1 cellular context compared by ENCODE assay signal in the genomic region with DNA sequence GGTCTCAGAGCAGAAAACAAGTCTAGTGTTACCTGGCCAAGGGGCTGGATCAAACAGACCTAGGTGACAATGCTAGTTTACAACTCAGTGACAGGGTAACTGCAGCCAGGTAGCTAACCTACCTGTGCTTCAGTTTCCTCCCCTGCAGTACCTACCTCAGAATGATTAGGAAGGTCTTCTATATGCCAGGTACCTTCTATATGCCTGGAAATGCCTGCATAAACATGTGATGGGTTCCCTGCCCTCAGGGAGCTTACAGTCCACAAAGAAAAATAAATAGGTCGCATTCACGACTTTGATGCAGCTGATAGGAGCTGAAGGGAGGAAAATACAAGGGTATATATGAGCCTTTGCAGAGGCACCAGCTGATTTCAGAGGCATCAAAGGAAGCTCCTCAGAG.
TF ChIP-seq lines count a peak whose summit lies in the region.

No MANE protein-coding gene starts in this region.

TF ChIP-seq in K562, 482 proteins besides CTCF, POLR2A, EP300 and RAD21 (continued from another document):
- TF ChIP-seq, protein P1, sequence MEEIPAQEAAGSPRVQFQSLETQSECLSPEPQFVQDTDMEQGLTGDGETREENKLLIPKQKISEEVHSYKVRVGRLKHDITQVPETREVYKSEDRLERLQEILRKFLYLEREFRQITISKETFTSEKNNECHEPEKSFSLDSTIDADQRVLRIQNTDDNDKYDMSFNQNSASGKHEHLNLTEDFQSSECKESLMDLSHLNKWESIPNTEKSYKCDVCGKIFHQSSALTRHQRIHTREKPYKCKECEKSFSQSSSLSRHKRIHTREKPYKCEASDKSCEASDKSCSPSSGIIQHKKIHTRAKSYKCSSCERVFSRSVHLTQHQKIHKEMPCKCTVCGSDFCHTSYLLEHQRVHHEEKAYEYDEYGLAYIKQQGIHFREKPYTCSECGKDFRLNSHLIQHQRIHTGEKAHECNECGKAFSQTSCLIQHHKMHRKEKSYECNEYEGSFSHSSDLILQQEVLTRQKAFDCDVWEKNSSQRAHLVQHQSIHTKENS (CRISPR knock-in tag; IDR thresholded peaks at IDR 0.05), result no peak
- TF ChIP-seq CSDE1 (IDR thresholded peaks at IDR 0.05) (no peak), ZNF316 (IDR thresholded peaks at IDR 0.05) (peak; percentile 68; the same call in 1 of the 2 replicates), HDAC2 (IDR thresholded peaks at IDR 0.05) (no peak), MYNN (IDR thresholded peaks at IDR 0.05) (no peak), MYNN (CRISPR knock-in tag; IDR thresholded peaks at IDR 0.05) (no peak), OTX1 (CRISPR knock-in tag; IDR thresholded peaks at IDR 0.05) (no peak), STAT5B (CRISPR knock-in tag; IDR thresholded peaks at IDR 0.05) (no peak), TRIM28 (IDR thresholded peaks at IDR 0.05) (0 out of 2 replicates have a peak, but pooled peaks have one; percentile 51)
- TF ChIP-seq, protein P2, sequence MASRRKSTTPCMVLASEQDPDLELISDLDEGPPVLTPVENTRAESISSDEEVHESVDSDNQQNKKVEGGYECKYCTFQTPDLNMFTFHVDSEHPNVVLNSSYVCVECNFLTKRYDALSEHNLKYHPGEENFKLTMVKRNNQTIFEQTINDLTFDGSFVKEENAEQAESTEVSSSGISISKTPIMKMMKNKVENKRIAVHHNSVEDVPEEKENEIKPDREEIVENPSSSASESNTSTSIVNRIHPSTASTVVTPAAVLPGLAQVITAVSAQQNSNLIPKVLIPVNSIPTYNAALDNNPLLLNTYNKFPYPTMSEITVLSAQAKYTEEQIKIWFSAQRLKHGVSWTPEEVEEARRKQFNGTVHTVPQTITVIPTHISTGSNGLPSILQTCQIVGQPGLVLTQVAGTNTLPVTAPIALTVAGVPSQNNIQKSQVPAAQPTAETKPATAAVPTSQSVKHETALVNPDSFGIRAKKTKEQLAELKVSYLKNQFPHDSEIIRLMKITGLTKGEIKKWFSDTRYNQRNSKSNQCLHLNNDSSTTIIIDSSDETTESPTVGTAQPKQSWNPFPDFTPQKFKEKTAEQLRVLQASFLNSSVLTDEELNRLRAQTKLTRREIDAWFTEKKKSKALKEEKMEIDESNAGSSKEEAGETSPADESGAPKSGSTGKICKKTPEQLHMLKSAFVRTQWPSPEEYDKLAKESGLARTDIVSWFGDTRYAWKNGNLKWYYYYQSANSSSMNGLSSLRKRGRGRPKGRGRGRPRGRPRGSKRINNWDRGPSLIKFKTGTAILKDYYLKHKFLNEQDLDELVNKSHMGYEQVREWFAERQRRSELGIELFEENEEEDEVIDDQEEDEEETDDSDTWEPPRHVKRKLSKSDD (conservative IDR thresholded peaks at IDR 0.05; ENCODE audit: low read length), result no peak
- TF ChIP-seq, protein P3, sequence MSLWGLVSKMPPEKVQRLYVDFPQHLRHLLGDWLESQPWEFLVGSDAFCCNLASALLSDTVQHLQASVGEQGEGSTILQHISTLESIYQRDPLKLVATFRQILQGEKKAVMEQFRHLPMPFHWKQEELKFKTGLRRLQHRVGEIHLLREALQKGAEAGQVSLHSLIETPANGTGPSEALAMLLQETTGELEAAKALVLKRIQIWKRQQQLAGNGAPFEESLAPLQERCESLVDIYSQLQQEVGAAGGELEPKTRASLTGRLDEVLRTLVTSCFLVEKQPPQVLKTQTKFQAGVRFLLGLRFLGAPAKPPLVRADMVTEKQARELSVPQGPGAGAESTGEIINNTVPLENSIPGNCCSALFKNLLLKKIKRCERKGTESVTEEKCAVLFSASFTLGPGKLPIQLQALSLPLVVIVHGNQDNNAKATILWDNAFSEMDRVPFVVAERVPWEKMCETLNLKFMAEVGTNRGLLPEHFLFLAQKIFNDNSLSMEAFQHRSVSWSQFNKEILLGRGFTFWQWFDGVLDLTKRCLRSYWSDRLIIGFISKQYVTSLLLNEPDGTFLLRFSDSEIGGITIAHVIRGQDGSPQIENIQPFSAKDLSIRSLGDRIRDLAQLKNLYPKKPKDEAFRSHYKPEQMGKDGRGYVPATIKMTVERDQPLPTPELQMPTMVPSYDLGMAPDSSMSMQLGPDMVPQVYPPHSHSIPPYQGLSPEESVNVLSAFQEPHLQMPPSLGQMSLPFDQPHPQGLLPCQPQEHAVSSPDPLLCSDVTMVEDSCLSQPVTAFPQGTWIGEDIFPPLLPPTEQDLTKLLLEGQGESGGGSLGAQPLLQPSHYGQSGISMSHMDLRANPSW (CRISPR knock-in tag; IDR thresholded peaks at IDR 0.05), result no peak
- TF ChIP-seq, protein P4, sequence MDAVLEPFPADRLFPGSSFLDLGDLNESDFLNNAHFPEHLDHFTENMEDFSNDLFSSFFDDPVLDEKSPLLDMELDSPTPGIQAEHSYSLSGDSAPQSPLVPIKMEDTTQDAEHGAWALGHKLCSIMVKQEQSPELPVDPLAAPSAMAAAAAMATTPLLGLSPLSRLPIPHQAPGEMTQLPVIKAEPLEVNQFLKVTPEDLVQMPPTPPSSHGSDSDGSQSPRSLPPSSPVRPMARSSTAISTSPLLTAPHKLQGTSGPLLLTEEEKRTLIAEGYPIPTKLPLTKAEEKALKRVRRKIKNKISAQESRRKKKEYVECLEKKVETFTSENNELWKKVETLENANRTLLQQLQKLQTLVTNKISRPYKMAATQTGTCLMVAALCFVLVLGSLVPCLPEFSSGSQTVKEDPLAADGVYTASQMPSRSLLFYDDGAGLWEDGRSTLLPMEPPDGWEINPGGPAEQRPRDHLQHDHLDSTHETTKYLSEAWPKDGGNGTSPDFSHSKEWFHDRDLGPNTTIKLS (IDR thresholded peaks at IDR 0.05; ENCODE audit: borderline replicate concordance, low read depth), result no peak
